Comparison of ENCODE assay signal across 15 cellular contexts in genomic region chr17:8856869-8857575, GRCh38. TPM values are rescaled to one million over a fixed set of nuclear protein-coding genes. Genes with fewer than 3 reads are reported as not detected.
DNase-seq lines count a peak whose midpoint lies in the region; ATAC-seq and TF ChIP-seq lines count a peak whose summit lies in the region.
"Had no signal": no experiment of that assay in that cellular context is flagged by ENCODE, and none has a peak within 500 bp of the region (broad histone marks: within the 10 kb centered on the region; RNA-seq: fewer than 3 reads in every experiment).

No MANE protein-coding gene starts in this region.

- no peak for ATAC-seq in GM18505 (IDR thresholded peaks at IDR 0.05; ENCODE audit: unreplicated experiment)

- peak overlapping the region; percentile 97 for H3K27ac Mint-ChIP-seq in T-helper 2 cell treated with Interferon-gamma antibody and Interleukin-4, amounts not matched to agents 5 μg/mL and 100 μg/mL, for 36 hours
- peak overlapping the region; percentile 45 for H3K27ac Mint-ChIP-seq in activated naive CD8-positive, alpha-beta T cell treated with anti-CD3 and anti-CD28 coated beads for 36 hours
- H3K27ac Mint-ChIP-seq in neural crest cell (ENCODE audit: unreplicated experiment): peak overlapping the region; percentile 7
- no peak overlapping the region for H3K27ac Mint-ChIP-seq in activated CD4-positive, alpha-beta memory T cell treated with anti-CD3 and anti-CD28 coated beads, Interleukin-2, amount 10 ng/mL, durations not matched to agents 7 days and 5 days

- H3K36me3 Mint-ChIP-seq in T-helper 2 cell treated with Interferon-gamma antibody and Interleukin-4, amounts not matched to agents 5 μg/mL and 100 μg/mL, for 36 hours (ENCODE audit: low read depth): peaks cover 32% of the 10 kb centered on the region
- H3K36me3 Mint-ChIP-seq in activated naive CD8-positive, alpha-beta T cell treated with anti-CD3 and anti-CD28 coated beads for 36 hours: no peaks in the 10 kb centered on the region
- H3K36me3 Mint-ChIP-seq in neural crest cell (ENCODE audit: low read depth): no peaks in the 10 kb centered on the region
- no peaks in the 10 kb centered on the region for H3K36me3 Mint-ChIP-seq in activated CD4-positive, alpha-beta memory T cell treated with anti-CD3 and anti-CD28 coated beads, Interleukin-2, amount 10 ng/mL, durations not matched to agents 7 days and 5 days (ENCODE audit: low read depth)

- POLR2A ChIA-PET in activated CD4-positive, alpha-beta memory T cell treated with anti-CD3 and anti-CD28 coated beads, Interleukin-2, amount 10 ng/mL, durations not matched to agents 7 days and 5 days (lab: Charles Lee): interaction anchor here (1.8 kb wide), 1 partner anchor 10 kb away, joined by 5 read pairs; the partner anchor contains the start of gene PIK3R6

- H3K4me1 ChIP-seq in thyroid gland: no peaks in the 10 kb centered on the region

- no peak for DNase-seq in T-helper 2 cell treated with Interferon-gamma antibody and Interleukin-4, amounts not matched to agents 5 μg/mL and 100 μg/mL, for 36 hours (ENCODE audit: low spot score)
- DNase-seq in T-helper 2 cell (no peak), neural crest cell (ENCODE audit: low read depth, low spot score) (no peak), thyroid gland (no peak)
- no peak for DNase-seq in activated naive CD8-positive, alpha-beta T cell treated with anti-CD3 and anti-CD28 coated beads for 36 hours
- no peak for DNase-seq in activated CD4-positive, alpha-beta memory T cell treated with anti-CD3 and anti-CD28 coated beads, Interleukin-2, amount 10 ng/mL, durations not matched to agents 7 days and 5 days
- DNase-seq: activated gamma-delta T cell, caudate nucleus, erythroblast, NCI-H446, upper lobe of left lung had no signal

- no peaks in the 10 kb centered on the region; the same call in 1 of the 2 replicates for H3K36me3 ChIP-seq in KOPT-K1 (ENCODE audit: insufficient read depth, low read length)
- no peaks in the 10 kb centered on the region for H3K36me3 ChIP-seq in thyroid gland
- H3K36me3 ChIP-seq: upper lobe of left lung had no signal

- no peaks in the 10 kb centered on the region for H3K9me3 Mint-ChIP-seq in T-helper 2 cell treated with Interferon-gamma antibody and Interleukin-4, amounts not matched to agents 5 μg/mL and 100 μg/mL, for 36 hours
- H3K9me3 Mint-ChIP-seq in activated naive CD8-positive, alpha-beta T cell treated with anti-CD3 and anti-CD28 coated beads for 36 hours: no peaks in the 10 kb centered on the region
- no peaks in the 10 kb centered on the region for H3K9me3 Mint-ChIP-seq in neural crest cell
- H3K9me3 Mint-ChIP-seq in activated CD4-positive, alpha-beta memory T cell treated with anti-CD3 and anti-CD28 coated beads, Interleukin-2, amount 10 ng/mL, durations not matched to agents 7 days and 5 days: no peaks in the 10 kb centered on the region

- WGBS in thyroid gland, 2 donors: 56 to 57% methylated on average over 14 of the region's 14 CpGs

- H3K27ac ChIP-seq in KOPT-K1 (ENCODE audit: low read depth, low read length, poor library complexity, severe bottlenecking) (peak overlapping the region; percentile 89), thyroid gland (no peak overlapping the region)
- H3K27ac ChIP-seq: upper lobe of left lung had no signal

- peak overlapping the region; percentile 88 for H3K4me3 Mint-ChIP-seq in T-helper 2 cell treated with Interferon-gamma antibody and Interleukin-4, amounts not matched to agents 5 μg/mL and 100 μg/mL, for 36 hours
- H3K4me3 Mint-ChIP-seq in activated naive CD8-positive, alpha-beta T cell treated with anti-CD3 and anti-CD28 coated beads for 36 hours: peak overlapping the region; percentile 32
- peak overlapping the region; percentile 24 for H3K4me3 Mint-ChIP-seq in neural crest cell
- H3K4me3 Mint-ChIP-seq in activated CD4-positive, alpha-beta memory T cell treated with anti-CD3 and anti-CD28 coated beads, Interleukin-2, amount 10 ng/mL, durations not matched to agents 7 days and 5 days: no peak overlapping the region

- H3K9me3 ChIP-seq in KOPT-K1 (ENCODE audit: insufficient read depth, low read length, poor library complexity, severe bottlenecking): no peaks in the 10 kb centered on the region
- no peaks in the 10 kb centered on the region for H3K9me3 ChIP-seq in thyroid gland
- H3K9me3 ChIP-seq: upper lobe of left lung had no signal

- H3K27me3 Mint-ChIP-seq in T-helper 2 cell treated with Interferon-gamma antibody and Interleukin-4, amounts not matched to agents 5 μg/mL and 100 μg/mL, for 36 hours (ENCODE audit: low read depth): no peaks in the 10 kb centered on the region
- no peaks in the 10 kb centered on the region for H3K27me3 Mint-ChIP-seq in activated naive CD8-positive, alpha-beta T cell treated with anti-CD3 and anti-CD28 coated beads for 36 hours
- no peaks in the 10 kb centered on the region for H3K27me3 Mint-ChIP-seq in neural crest cell (ENCODE audit: low read depth)
- no peaks in the 10 kb centered on the region for H3K27me3 Mint-ChIP-seq in activated CD4-positive, alpha-beta memory T cell treated with anti-CD3 and anti-CD28 coated beads, Interleukin-2, amount 10 ng/mL, durations not matched to agents 7 days and 5 days

- no peak overlapping the region for H3K4me3 ChIP-seq in thyroid gland (replicated peaks in 1 of 3)
- H3K4me3 ChIP-seq: upper lobe of left lung had no signal

- intact Hi-C loops in thyroid gland (cut with DNase I): no loop called here

- H3K27me3 ChIP-seq in thyroid gland: no peaks in the 10 kb centered on the region
- H3K27me3 ChIP-seq: upper lobe of left lung had no signal

- H3K4me1 Mint-ChIP-seq in T-helper 2 cell treated with Interferon-gamma antibody and Interleukin-4, amounts not matched to agents 5 μg/mL and 100 μg/mL, for 36 hours (ENCODE audit: low read depth): peaks cover 44% of the 10 kb centered on the region
- H3K4me1 Mint-ChIP-seq in activated naive CD8-positive, alpha-beta T cell treated with anti-CD3 and anti-CD28 coated beads for 36 hours: peaks cover 32% of the 10 kb centered on the region
- H3K4me1 Mint-ChIP-seq in neural crest cell: peaks cover 40% of the 10 kb centered on the region
- H3K4me1 Mint-ChIP-seq in activated CD4-positive, alpha-beta memory T cell treated with anti-CD3 and anti-CD28 coated beads, Interleukin-2, amount 10 ng/mL, durations not matched to agents 7 days and 5 days: peaks cover 49% of the 10 kb centered on the region

- TF ChIP-seq POLR2A in thyroid gland (IDR thresholded peaks at IDR 0.05) (no peak), GM18505 (IDR thresholded peaks at IDR 0.05; ENCODE audit: borderline replicate concordance, extremely low read depth, insufficient read depth, insufficient read length) (no peak)

- CTCF ChIA-PET in activated CD4-positive, alpha-beta memory T cell treated with anti-CD3 and anti-CD28 coated beads, Interleukin-2, amount 10 ng/mL, durations not matched to agents 7 days and 5 days (lab: Charles Lee): interaction anchor here (0.6 to 1.1 kb wide), 2 partner anchors 10 to 226 kb away, joined by 3 read pairs; partner anchors contain the start of gene PIK3R6

- TF ChIP-seq CTCF in neural crest cell (conservative IDR thresholded peaks at IDR 0.05): no peak
- TF ChIP-seq CTCF in thyroid gland (IDR thresholded peaks at IDR 0.05): no peak

RNA-seq across cellular contexts. Expression of gene PIK3R6, which starts 10.5 kb away (rescaled TPM):
- total RNA-seq in activated naive CD8-positive, alpha-beta T cell treated with anti-CD3 and anti-CD28 coated beads for 36 hours: 1 to 10 TPM in 1 of 2 experiments, under 1 TPM in 1; 0.88 to 1.0 TPM
- total RNA-seq in neural crest cell: not detected in 2 replicates
- 1 to 10 TPM; 2.0 to 2.2 TPM for total RNA-seq in activated CD4-positive, alpha-beta memory T cell treated with anti-CD3 and anti-CD28 coated beads, Interleukin-2, amount 10 ng/mL, durations not matched to agents 7 days and 5 days
- under 1 TPM in 1 of 4 donors, not detected in 3; 0.22 TPM for total RNA-seq in thyroid gland
- total RNA-seq: A673, M059J had no signal

RNA-seq across cellular contexts. Expression of gene MFSD6L, which starts 57.9 kb away (rescaled TPM):
- total RNA-seq in activated naive CD8-positive, alpha-beta T cell treated with anti-CD3 and anti-CD28 coated beads for 36 hours: not detected
- total RNA-seq in neural crest cell (not detected in 2 replicates), thyroid gland (10 to 100 TPM in 2 of 4 donors, 1 to 10 TPM in 2; 2.4 to 18.6 (median 11.8) TPM)
- total RNA-seq in activated CD4-positive, alpha-beta memory T cell treated with anti-CD3 and anti-CD28 coated beads, Interleukin-2, amount 10 ng/mL, durations not matched to agents 7 days and 5 days: under 1 TPM in 1 of 2 experiments, not detected in 1; 0.13 TPM
- total RNA-seq: A673, M059J had no signal
